1 cellular context compared by ENCODE assay signal in the genomic region with DNA sequence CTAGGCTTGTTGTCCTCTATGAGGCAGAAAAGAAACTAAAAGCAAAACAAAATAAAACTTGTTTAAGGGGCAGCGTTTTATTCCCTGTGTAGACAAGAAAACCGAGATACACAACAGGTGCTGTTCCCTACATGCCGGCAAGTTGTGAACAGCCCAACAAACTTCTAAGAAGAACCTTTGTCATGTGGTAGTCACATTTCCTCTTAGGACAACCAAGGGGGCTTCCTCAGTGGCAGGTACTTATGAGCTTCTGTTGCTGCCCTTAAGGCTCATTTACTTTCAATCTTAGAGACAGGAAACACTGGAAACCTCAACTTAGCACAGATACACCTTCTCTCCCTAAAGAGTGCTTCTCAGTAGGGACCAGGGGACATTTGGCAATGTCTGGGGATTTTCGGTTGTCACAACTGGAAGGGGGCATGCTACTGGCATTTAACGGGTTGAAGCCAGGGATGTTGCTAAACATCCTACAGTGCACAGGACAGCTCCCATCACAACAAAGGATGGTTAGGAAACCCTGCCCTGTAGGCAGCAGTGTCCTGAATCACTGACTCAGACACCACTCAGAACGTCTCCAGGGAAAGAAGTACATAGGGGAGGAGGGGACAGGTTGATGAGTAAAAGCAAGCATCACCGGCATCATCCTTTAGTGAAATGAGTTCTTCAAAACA.
TF ChIP-seq lines count a peak whose summit lies in the region.

No MANE protein-coding gene starts in this region.

TF ChIP-seq in WTC11, 78 proteins besides CTCF, POLR2A, EP300 and RAD21 (continued from another document):
- no peak for TF ChIP-seq AFF4 (CRISPR knock-in tag; IDR thresholded peaks at IDR 0.05; ENCODE audit: borderline replicate concordance)
- TF ChIP-seq, protein P1, sequence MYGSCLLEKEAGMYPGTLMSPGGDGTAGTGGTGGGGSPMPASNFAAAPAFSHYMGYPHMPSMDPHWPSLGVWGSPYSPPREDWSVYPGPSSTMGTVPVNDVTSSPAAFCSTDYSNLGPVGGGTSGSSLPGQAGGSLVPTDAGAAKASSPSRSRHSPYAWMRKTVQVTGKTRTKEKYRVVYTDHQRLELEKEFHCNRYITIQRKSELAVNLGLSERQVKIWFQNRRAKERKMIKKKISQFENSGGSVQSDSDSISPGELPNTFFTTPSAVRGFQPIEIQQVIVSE (CRISPR knock-in tag; IDR thresholded peaks at IDR 0.05; ENCODE audit: borderline replicate concordance): no peak
- TF ChIP-seq NFE2L1 (CRISPR knock-in tag; IDR thresholded peaks at IDR 0.05): no peak
